10 cellular contexts compared by ENCODE assay signal in genomic region chr1:52053862-52054261, GRCh38. TPM values are rescaled to one million over a fixed set of nuclear protein-coding genes. Genes with fewer than 3 reads are reported as not detected.
A peak's percentile ranks its signal among the peaks of the same experiment; 100 is the strongest.
DNase-seq lines count a peak whose midpoint lies in the region; ATAC-seq, FAIRE-seq and TF ChIP-seq lines count a peak whose summit lies in the region.
"Had no signal": no experiment of that assay in that cellular context is flagged by ENCODE, and none has a peak within 500 bp of the region (broad histone marks: within the 10 kb centered on the region; RNA-seq: fewer than 3 reads in every experiment).

No MANE protein-coding gene starts in this region.

- POLR2A ChIA-PET in BJ (lab: Charles Lee): no interaction called here
- POLR2A ChIA-PET in naive thymus-derived CD4-positive, alpha-beta T cell (lab: Charles Lee): interaction anchor here (0.7 to 0.8 kb wide), 2 partner anchors 20 to 274 kb away, joined by 4 to 5 read pairs; partner anchors contain the start of gene KTI12

- TF ChIP-seq CTCF in BJ (IDR thresholded peaks at IDR 0.05; ENCODE audit: insufficient read depth, low read depth, low read length): no peak

- peak overlapping the region; percentile 69 for H3K4me3 ChIP-seq in BJ (ENCODE audit: low read depth, low read length)
- H3K4me3 ChIP-seq in HUES64 (ENCODE audit: low read length): peak overlapping the region; percentile 75
- peak overlapping the region; percentile 92 for H3K4me3 ChIP-seq in naive thymus-derived CD4-positive, alpha-beta T cell (ENCODE audit: low read length)
- no peak overlapping the region for H3K4me3 ChIP-seq in aorta (ENCODE audit: low read length in 2 of 2)

- H3K36me3 ChIP-seq in BJ (ENCODE audit: control insufficient read depth, insufficient read depth, low read length): peaks cover 4% of the 10 kb centered on the region
- H3K36me3 ChIP-seq in HUES64 (ENCODE audit: insufficient read depth, low read length): peaks cover 38% of the 10 kb centered on the region
- peaks cover 0 to 14% (median 0%) of the 10 kb centered on the region in 3 experiments for H3K36me3 ChIP-seq in naive thymus-derived CD4-positive, alpha-beta T cell (ENCODE audit: control insufficient read depth in 2 of 3, insufficient read depth in 3 of 3, low read length in 3 of 3)
- peaks cover 0 to 2% of the 10 kb centered on the region in 2 donors for H3K36me3 ChIP-seq in aorta (ENCODE audit: control insufficient read depth in 1 of 2, insufficient read depth in 2 of 2, low read length in 1 of 2)

- peaks cover 18% of the 10 kb centered on the region for H3K36me3 Mint-ChIP-seq in central memory CD8-positive, alpha-beta T cell (ENCODE audit: insufficient read depth)
- H3K36me3 Mint-ChIP-seq in naive thymus-derived CD4-positive, alpha-beta T cell: peaks cover 4 to 13% (median 5%) of the 10 kb centered on the region in 5 donors

- H3K4me1 ChIP-seq in HUES64 (ENCODE audit: insufficient read depth, low read length): peaks cover 17% of the 10 kb centered on the region
- peaks cover 19 to 24% of the 10 kb centered on the region in 2 donors for H3K4me1 ChIP-seq in naive thymus-derived CD4-positive, alpha-beta T cell (ENCODE audit: control insufficient read depth in 2 of 2, insufficient read depth in 2 of 2, low read length in 2 of 2)
- peaks cover 0 to 11% of the 10 kb centered on the region in 2 donors for H3K4me1 ChIP-seq in aorta (ENCODE audit: control insufficient read depth in 1 of 2, insufficient read depth in 2 of 2, low read length in 2 of 2)

- H3K9me3 Mint-ChIP-seq in central memory CD8-positive, alpha-beta T cell: no peaks in the 10 kb centered on the region
- peaks cover 0 to 2% (median 0%) of the 10 kb centered on the region in 11 donors for H3K9me3 Mint-ChIP-seq in naive thymus-derived CD4-positive, alpha-beta T cell

- no CpG with 5 or more reads among the region's 1 CpG for WGBS in HUES64
- WGBS in aorta, 2 donors: 86 to 93% methylated on average over 1 of the region's 1 CpG

- CTCF ChIA-PET in BJ (lab: Yijun Ruan, JAX): interaction anchor here (0.6 kb wide), 1 partner anchor 31 kb away, joined by 3 read pairs; no protein-coding TSS in a partner anchor
- CTCF ChIA-PET in naive thymus-derived CD4-positive, alpha-beta T cell (lab: Charles Lee): no interaction called here

- no peak for FAIRE-seq in urothelium cell line (lab: Jason Lieb, UNC)

- no peak for DNase-seq in BJ (ENCODE audit: low read depth)
- DNase-seq in central memory CD8-positive, alpha-beta T cell (ENCODE audit: low spot score in 2 of 2): no peak
- no peak for DNase-seq in naive thymus-derived CD4-positive, alpha-beta T cell
- DNase-seq in NCI-H1436 (lab: John Stamatoyannopoulos, UW): no peak
- no peak for DNase-seq in aorta
- DNase-seq in urothelium cell line (ENCODE audit: low spot score): no peak
- DNase-seq: NCI-H748 treated with DMSO at 0.1 percent for 48 hours; stimulated activated CD8-positive, alpha-beta memory T cell treated with anti-CD3 and anti-CD28 coated beads, Interleukin-4, amount 100 ng/mL, for 48 hours had no signal

- no peaks in the 10 kb centered on the region for H3K27me3 Mint-ChIP-seq in central memory CD8-positive, alpha-beta T cell
- H3K27me3 Mint-ChIP-seq in naive thymus-derived CD4-positive, alpha-beta T cell: no peaks in the 10 kb centered on the region

- peak overlapping the region; percentile 93 for H3K9ac ChIP-seq in HUES64 (ENCODE audit: low read depth, low read length)

- H3K4me3 Mint-ChIP-seq in central memory CD8-positive, alpha-beta T cell: peak overlapping the region; percentile 91
- H3K4me3 Mint-ChIP-seq in naive thymus-derived CD4-positive, alpha-beta T cell: peak overlapping the region; percentile 93 to 100 (median 98)

- no peak overlapping the region for H3K27ac ChIP-seq in HUES64 (ENCODE audit: low read depth, low read length)
- H3K27ac ChIP-seq in naive thymus-derived CD4-positive, alpha-beta T cell (ENCODE audit: low read depth, low read length): peak overlapping the region; percentile 87
- no peak overlapping the region for H3K27ac ChIP-seq in aorta (ENCODE audit: low read depth in 1 of 2, low read length in 2 of 2)

- H3K27ac Mint-ChIP-seq in central memory CD8-positive, alpha-beta T cell (ENCODE audit: low read depth): no peak overlapping the region
- peak overlapping the region in 4 of 9 donors; percentile 40 to 98 (median 94) for H3K27ac Mint-ChIP-seq in naive thymus-derived CD4-positive, alpha-beta T cell

- no peaks in the 10 kb centered on the region for H3K27me3 ChIP-seq in BJ (ENCODE audit: control insufficient read depth, insufficient read depth, low read length)
- no peaks in the 10 kb centered on the region for H3K27me3 ChIP-seq in HUES64 (ENCODE audit: insufficient read depth, low read length)
- no peaks in the 10 kb centered on the region for H3K27me3 ChIP-seq in naive thymus-derived CD4-positive, alpha-beta T cell (ENCODE audit: control insufficient read depth in 2 of 2, insufficient read depth in 2 of 2, low read length in 2 of 2)
- H3K27me3 ChIP-seq in aorta (ENCODE audit: control insufficient read depth in 1 of 2, insufficient read depth in 2 of 2, low read length in 1 of 2): no peaks in the 10 kb centered on the region

- H3K9me3 ChIP-seq in HUES64 (ENCODE audit: insufficient read depth, low read depth, low read length) (no peaks in the 10 kb centered on the region), aorta (ENCODE audit: control insufficient read depth, low read length) (no peaks in the 10 kb centered on the region)
- H3K9me3 ChIP-seq in naive thymus-derived CD4-positive, alpha-beta T cell (ENCODE audit: control insufficient read depth in 2 of 3, low read length in 3 of 3): no peaks in the 10 kb centered on the region

- intact Hi-C loops in naive thymus-derived CD4-positive, alpha-beta T cell (cut with micrococcal nuclease): loop anchor here (10.0 kb wide), 5 partner anchors 501 to 1781 kb away; partner anchors contain the start of genes CZIB (in 1 of the 2), ECHDC2 (in 1 of the 2), NDC1 (in 1 of the 2) and SCP2 (in 1 of the 2)
- intact Hi-C loops in aorta (cut with DNase I): loop anchor here in 1 of 2 donors (2.0 kb wide), 1 partner anchor 21 kb away; the partner anchor contains the start of gene KTI12

- no peak for ATAC-seq in central memory CD8-positive, alpha-beta T cell (replicated peaks; ENCODE audit: extremely low read depth, poor library complexity, severe bottlenecking)
- ATAC-seq in naive thymus-derived CD4-positive, alpha-beta T cell: no peak
- ATAC-seq in aorta (ENCODE audit: low FRiP score) (no peak), GM18520 (IDR thresholded peaks at IDR 0.05; ENCODE audit: unreplicated experiment) (no peak)

- H3K4me1 Mint-ChIP-seq in central memory CD8-positive, alpha-beta T cell: peaks cover 59% of the 10 kb centered on the region
- H3K4me1 Mint-ChIP-seq in naive thymus-derived CD4-positive, alpha-beta T cell: peaks cover 38 to 70% (median 54%) of the 10 kb centered on the region in 7 donors

RNA-seq across cellular contexts. Expression of gene TXNDC12, which starts 1.1 kb away (rescaled TPM):
- 53.9 and 87.7 TPM in 2 replicates for polyA plus RNA-seq in BJ (2011; rRNA removed)
- 24.3 and 29.8 TPM in 2 replicates for polyA minus RNA-seq in BJ (2011; rRNA and poly(A)+ RNA removed)
- 53.6 TPM for polyA plus RNA-seq in HUES64 (2013, experiment 1 of 2)
- polyA plus RNA-seq in HUES64 (2013, experiment 2 of 2): 56.9 TPM
- total RNA-seq in naive thymus-derived CD4-positive, alpha-beta T cell: 10 to 100 TPM; 27.2 to 43.7 (median 28.5) TPM
- polyA plus RNA-seq in naive thymus-derived CD4-positive, alpha-beta T cell: 10 to 100 TPM; 61.9 to 83.8 TPM
- 10 to 100 TPM; 27.1 to 46.5 TPM for total RNA-seq in aorta
- polyA plus RNA-seq in aorta: 10 to 100 TPM; 20.9 to 30.3 TPM

RNA-seq across cellular contexts. Expression of gene BTF3L4, which starts 2.2 kb away (rescaled TPM):
- 31.2 and 68.6 TPM in 2 replicates for polyA plus RNA-seq in BJ (2011; rRNA removed)
- 18.7 and 20.5 TPM in 2 replicates for polyA minus RNA-seq in BJ (2011; rRNA and poly(A)+ RNA removed)
- polyA plus RNA-seq in HUES64 (2013, experiment 1 of 2): 88.5 TPM
- polyA plus RNA-seq in HUES64 (2013, experiment 2 of 2): 98.8 TPM
- 10 to 100 TPM; 30.4 to 41.2 (median 35.8) TPM for total RNA-seq in naive thymus-derived CD4-positive, alpha-beta T cell
- polyA plus RNA-seq in naive thymus-derived CD4-positive, alpha-beta T cell: 10 to 100 TPM; 57.9 to 69.1 TPM
- total RNA-seq in aorta: 10 to 100 TPM; 35.0 to 41.4 TPM
- polyA plus RNA-seq in aorta: 10 to 100 TPM; 33.6 to 45.3 TPM

RNA-seq across cellular contexts. Expression of gene KTI12, which starts 20.3 kb away (rescaled TPM):
- polyA plus RNA-seq in BJ (2011; rRNA removed) (7.8 and 9.6 TPM in 2 replicates), aorta (1 to 10 TPM; 2.0 to 6.4 TPM)
- 4.6 and 5.2 TPM in 2 replicates for polyA minus RNA-seq in BJ (2011; rRNA and poly(A)+ RNA removed)
- polyA plus RNA-seq in HUES64 (2013, experiment 1 of 2): 6.9 TPM
- polyA plus RNA-seq in HUES64 (2013, experiment 2 of 2): 8.5 TPM
- 10 to 100 TPM; 14.5 to 23.5 (median 16.5) TPM for total RNA-seq in naive thymus-derived CD4-positive, alpha-beta T cell
- polyA plus RNA-seq in naive thymus-derived CD4-positive, alpha-beta T cell: 10 to 100 TPM; 29.9 to 39.4 TPM
- total RNA-seq in aorta: 1 to 10 TPM; 7.7 to 7.9 TPM

Comparison
In these comparisons a context has a peak if more than half of its experiments do, and no peak if none do; other contexts are left out.
1. H3K4me3 ChIP-seq: peak in BJ (single experiment), HUES64 (single experiment) and naive thymus-derived CD4-positive, alpha-beta T cell (single experiment); none in aorta (0 of 2).